In the genomic region with DNA sequence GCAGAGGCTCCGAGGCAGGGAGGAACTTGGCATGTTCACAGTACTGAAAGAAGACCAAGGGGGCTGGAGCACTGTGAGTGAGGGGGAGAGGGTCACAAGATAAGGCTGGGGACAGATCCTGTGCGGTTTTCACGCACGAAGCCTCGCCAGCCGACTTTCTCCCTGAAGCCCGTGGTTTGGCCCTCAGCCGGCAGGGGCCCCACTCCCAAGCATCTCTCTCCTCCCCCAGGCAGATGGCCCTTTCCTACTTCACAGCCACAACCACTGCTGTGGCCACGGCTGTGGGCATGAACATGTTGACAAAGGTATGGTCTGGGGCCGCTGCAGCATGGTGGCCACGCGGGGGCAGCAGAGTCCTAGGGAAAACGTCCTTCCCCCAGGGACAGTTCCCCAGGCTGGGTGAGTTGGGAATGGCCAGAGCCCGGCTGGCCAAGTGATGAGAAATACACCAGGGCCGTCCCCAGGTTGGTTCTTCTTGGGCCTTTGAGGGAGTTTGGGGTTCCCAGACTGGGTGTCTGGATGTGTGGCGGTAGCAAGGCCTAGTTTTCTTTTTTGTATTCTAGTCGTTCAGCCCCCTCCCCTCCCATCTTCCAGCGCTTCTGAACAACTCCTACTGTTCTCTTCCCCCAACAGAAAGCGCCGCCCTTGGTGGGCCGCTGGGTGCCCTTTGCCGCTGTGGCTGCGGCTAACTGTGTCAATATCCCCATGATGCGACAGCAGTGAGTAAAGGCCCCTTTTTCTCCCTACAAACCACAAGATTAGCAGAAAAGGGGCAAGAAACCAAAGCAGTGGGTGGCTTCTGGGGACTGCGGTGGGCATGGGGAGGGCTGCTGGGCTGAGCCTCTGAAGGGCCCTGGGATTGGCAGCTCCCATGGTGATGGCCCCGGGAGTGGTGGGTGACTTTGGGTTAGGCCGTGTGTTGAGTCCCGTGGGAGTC, we compare ENCODE assay signal across 8 cellular contexts. TPM values are rescaled to one million over a fixed set of nuclear protein-coding genes. Genes with fewer than 3 reads are reported as not detected.
DNase-seq lines count a peak whose midpoint lies in the region; ATAC-seq and TF ChIP-seq lines count a peak whose summit lies in the region.

No MANE protein-coding gene starts in this region.

- H3K27me3 Mint-ChIP-seq in HFFc6 (ENCODE audit: insufficient read depth), result no peaks in the 10 kb centered on the region; the same call in 1 of the 2 replicates

- H3K27ac Mint-ChIP-seq in HFFc6, result no peak overlapping the region

- DNase-seq in COR-L47 (lab: John Stamatoyannopoulos, UW), result peak; percentile 33
- peak; percentile 65 for DNase-seq in HFFc6
- peak; percentile 62 for DNase-seq in RPMI7951 (ENCODE audit: low read depth)
- DNase-seq in activated gamma-delta T cell treated with anti-CD3 and anti-CD28 coated beads, Interleukin-2, amount 50 U/mL, for 16 hours (ENCODE audit: low read depth), result peak; percentile 21
- peak; percentile 52 for DNase-seq in germinal center (ENCODE audit: low spot score)
- peak; percentile 90 for DNase-seq in omental fat pad (ENCODE audit: low spot score)
- peak; percentile 89 to 91 for DNase-seq in uterus
- no peak for DNase-seq in cortex of kidney (lab: John Stamatoyannopoulos, UW)

- H3K9me3 Mint-ChIP-seq in HFFc6, result no peaks in the 10 kb centered on the region

- no peaks in the 10 kb centered on the region for H3K36me3 ChIP-seq in uterus

- H3K27me3 ChIP-seq in uterus, result no peaks in the 10 kb centered on the region

- TF ChIP-seq CTCF in HFFc6 (IDR thresholded peaks at IDR 0.05) (peak; percentile 97), omental fat pad (IDR thresholded peaks at IDR 0.05) (peak in 2 of 3 donors; percentile 72 to 75), uterus (IDR thresholded peaks at IDR 0.05) (peak; percentile 92 to 96 (median 94))

- peak; percentile 87 for ATAC-seq in omental fat pad (ENCODE audit: low FRiP score)

- no peak overlapping the region for H3K4me3 Mint-ChIP-seq in HFFc6

- H3K4me1 ChIP-seq in uterus, result no peaks in the 10 kb centered on the region

- intact Hi-C loops in uterus (cut with DNase I; ENCODE audit: low total_unique reads), result loop anchor here (5.0 kb wide), 1 partner anchor 173 kb away; no protein-coding TSS in a partner anchor

- H3K4me3 ChIP-seq in uterus, result no peak overlapping the region

- TF ChIP-seq POLR2A in uterus (IDR thresholded peaks at IDR 0.05), result no peak

- H3K36me3 Mint-ChIP-seq in HFFc6 (ENCODE audit: low read depth), result peaks cover 16% of the 10 kb centered on the region

- H3K27ac ChIP-seq in uterus, result peak overlapping the region in 1 of 2 donors; percentile 23

- no peaks in the 10 kb centered on the region for H3K9me3 ChIP-seq in uterus

- H3K4me1 Mint-ChIP-seq in HFFc6 (ENCODE audit: low read depth), result peaks cover 12% of the 10 kb centered on the region

RNA-seq across cellular contexts. Expression of gene WBP1L, which starts 14.4 kb away (rescaled TPM):
- 10 to 100 TPM; 34.9 to 40.7 (median 38.6) TPM for total RNA-seq in HFFc6 (2021; fragmentation: NEBNext Ultra II Directional; extraction: Animal tissue kit (Norgen Biotek cat#: 25700))
- 16.8 and 22.5 TPM in 2 replicates for total RNA-seq in RPMI7951 (2014; rRNA removed; shearing (Covaris generic))
- total RNA-seq in omental fat pad (100 to 1,000 TPM; 106 to 214 (median 165) TPM), uterus (10 to 100 TPM; 27.4 to 79.2 (median 55.3) TPM)

RNA-seq across cellular contexts. Expression of gene SFXN2, which starts 14.9 kb away (rescaled TPM):
- total RNA-seq in HFFc6 (2021; fragmentation: NEBNext Ultra II Directional; extraction: Animal tissue kit (Norgen Biotek cat#: 25700)), result 1 to 10 TPM; 2.2 to 4.4 (median 3.5) TPM
- 1.4 and 1.8 TPM in 2 replicates for total RNA-seq in RPMI7951 (2014; rRNA removed; shearing (Covaris generic))
- total RNA-seq in omental fat pad (1 to 10 TPM; 4.3 to 7.9 (median 5.0) TPM), uterus (10 to 100 TPM in 2 of 4 donors, 1 to 10 TPM in 2; 1.2 to 16.9 (median 8.5) TPM)

RNA-seq across cellular contexts. Expression of gene ARL3, which starts 15.2 kb away (rescaled TPM):
- total RNA-seq in HFFc6 (2021; fragmentation: NEBNext Ultra II Directional; extraction: Animal tissue kit (Norgen Biotek cat#: 25700)), result 10 to 100 TPM; 13.2 to 18.4 (median 16.8) TPM
- total RNA-seq in RPMI7951 (2014; rRNA removed; shearing (Covaris generic)), result 11.1 and 12.3 TPM in 2 replicates
- total RNA-seq in omental fat pad (1 to 10 TPM; 2.8 to 6.1 (median 3.9) TPM), uterus (10 to 100 TPM in 3 of 4 donors, 1 to 10 TPM in 1; 7.1 to 19.9 (median 11.0) TPM)
